9 cellular contexts compared by ENCODE assay signal in genomic region chr1:149844650-149845255, GRCh38. TPM values are rescaled to one million over a fixed set of nuclear protein-coding genes. Genes with fewer than 3 reads are reported as not detected.
DNase-seq lines count a peak whose midpoint lies in the region; ATAC-seq and TF ChIP-seq lines count a peak whose summit lies in the region.
"Had no signal": no experiment of that assay in that cellular context is flagged by ENCODE, and none has a peak within 500 bp of the region (broad histone marks: within the 10 kb centered on the region; RNA-seq: fewer than 3 reads in every experiment).

No MANE protein-coding gene starts in this region.

- H3K27me3 ChIP-seq in iPS DF 6.9 (ENCODE audit: control insufficient read depth, insufficient read depth, low read length) = no peaks in the 10 kb centered on the region
- H3K27me3 ChIP-seq in suprapubic skin = no peaks in the 10 kb centered on the region

- no peaks in the 10 kb centered on the region for H3K9me3 ChIP-seq in iPS DF 6.9 (ENCODE audit: control insufficient read depth, insufficient read depth, low read length)
- no peaks in the 10 kb centered on the region for H3K9me3 ChIP-seq in suprapubic skin

- H3K36me3 Mint-ChIP-seq in activated T-cell treated with anti-CD3 and anti-CD28 coated beads, Interleukin-2, amount 50 U/mL, for 24 hours (ENCODE audit: low read depth) = peaks cover 45% of the 10 kb centered on the region
- H3K36me3 Mint-ChIP-seq in WTC11 = peaks cover 7% of the 10 kb centered on the region

- H3K9me3 Mint-ChIP-seq in activated T-cell treated with anti-CD3 and anti-CD28 coated beads, Interleukin-2, amount 50 U/mL, for 24 hours = no peaks in the 10 kb centered on the region
- H3K9me3 Mint-ChIP-seq in WTC11 = no peaks in the 10 kb centered on the region
- no peaks in the 10 kb centered on the region for H3K9me3 Mint-ChIP-seq in stimulated activated naive CD8-positive, alpha-beta T cell treated with anti-CD3 and anti-CD28 coated beads, Interleukin-15, amount 100 ng/mL, for 72 hours

- H3K27me3 Mint-ChIP-seq in activated T-cell treated with anti-CD3 and anti-CD28 coated beads, Interleukin-2, amount 50 U/mL, for 24 hours = no peaks in the 10 kb centered on the region
- H3K27me3 Mint-ChIP-seq in WTC11 (ENCODE audit: low read depth) = no peaks in the 10 kb centered on the region
- no peaks in the 10 kb centered on the region for H3K27me3 Mint-ChIP-seq in stimulated activated naive CD8-positive, alpha-beta T cell treated with anti-CD3 and anti-CD28 coated beads, Interleukin-15, amount 100 ng/mL, for 72 hours

- H3K27ac Mint-ChIP-seq in activated T-cell treated with anti-CD3 and anti-CD28 coated beads, Interleukin-2, amount 50 U/mL, for 24 hours = peak overlapping the region; percentile 92
- peak overlapping the region; percentile 96 for H3K27ac Mint-ChIP-seq in WTC11
- H3K27ac Mint-ChIP-seq in stimulated activated naive CD8-positive, alpha-beta T cell treated with anti-CD3 and anti-CD28 coated beads, Interleukin-15, amount 100 ng/mL, for 72 hours = peak overlapping the region; percentile 83 to 88

- H3K4me3 ChIP-seq in iPS DF 6.9 (ENCODE audit: low read length) = peak overlapping the region; percentile 21; the same call in 1 of the 2 replicates
- H3K4me3 ChIP-seq in suprapubic skin = no peak overlapping the region

- ATAC-seq in WTC11 = no peak
- ATAC-seq in stimulated activated naive CD8-positive, alpha-beta T cell treated with anti-CD3 and anti-CD28 coated beads, Interleukin-15, amount 100 ng/mL, for 72 hours = no peak

- H3K27ac ChIP-seq in iPS DF 6.9 (ENCODE audit: low read length) = no peak overlapping the region
- no peak overlapping the region for H3K27ac ChIP-seq in suprapubic skin

- peaks cover 53% of the 10 kb centered on the region for H3K4me1 Mint-ChIP-seq in activated T-cell treated with anti-CD3 and anti-CD28 coated beads, Interleukin-2, amount 50 U/mL, for 24 hours (ENCODE audit: low read depth)
- peaks cover 50% of the 10 kb centered on the region for H3K4me1 Mint-ChIP-seq in WTC11
- peaks cover 52% of the 10 kb centered on the region for H3K4me1 Mint-ChIP-seq in stimulated activated naive CD8-positive, alpha-beta T cell treated with anti-CD3 and anti-CD28 coated beads, Interleukin-15, amount 100 ng/mL, for 72 hours

- CTCF ChIA-PET in WTC11 (lab: Charles Lee) = no interaction called here

- TF ChIP-seq CTCF in WTC11 (IDR thresholded peaks at IDR 0.05) (no peak), suprapubic skin (IDR thresholded peaks at IDR 0.05) (no peak)

- no peak for DNase-seq in activated T-cell treated with anti-CD3 and anti-CD28 coated beads, Interleukin-2, amount 50 U/mL, for 24 hours
- DNase-seq in activated T-cell treated with anti-CD3 and anti-CD28 coated beads, Interleukin-2, amount 50 U/mL, for 48 hours = no peak
- DNase-seq in WTC11 (ENCODE audit: low spot score) (no peak), iPS DF 6.9 (ENCODE audit: low read depth, low spot score) (no peak), NOMO-1 treated with dmso at 0.1 percent for 144 hours (lab: John Stamatoyannopoulos, UW; ENCODE audit: unreplicated experiment) (no peak), NCI-H1930 (lab: John Stamatoyannopoulos, UW) (no peak), suprapubic skin (ENCODE audit: low spot score in 2 of 2) (no peak)
- no peak for DNase-seq in stimulated activated naive CD8-positive, alpha-beta T cell treated with anti-CD3 and anti-CD28 coated beads, Interleukin-15, amount 100 ng/mL, for 72 hours
- DNase-seq: NCI-H2107 had no signal

- H3K4me3 Mint-ChIP-seq in activated T-cell treated with anti-CD3 and anti-CD28 coated beads, Interleukin-2, amount 50 U/mL, for 24 hours = peak overlapping the region; percentile 84
- H3K4me3 Mint-ChIP-seq in WTC11 = peak overlapping the region; percentile 91
- H3K4me3 Mint-ChIP-seq in stimulated activated naive CD8-positive, alpha-beta T cell treated with anti-CD3 and anti-CD28 coated beads, Interleukin-15, amount 100 ng/mL, for 72 hours = peak overlapping the region; percentile 64 to 95

- TF ChIP-seq EP300 in suprapubic skin (IDR thresholded peaks at IDR 0.05) = no peak

- H3K4me1 ChIP-seq in iPS DF 6.9 (ENCODE audit: control insufficient read depth, insufficient read depth, low read length) (peaks cover 5% of the 10 kb centered on the region), suprapubic skin (peaks cover 54% of the 10 kb centered on the region)

- POLR2A ChIA-PET in WTC11 (lab: Charles Lee) = interaction anchor here (1.0 to 3.3 kb wide), 2 partner anchors 41 to 71 kb away, joined by 3 to 51 read pairs; a partner anchor contains a TSS

- no peak for TF ChIP-seq POLR2A in suprapubic skin (IDR thresholded peaks at IDR 0.05)

- no CpG with 5 or more reads among the region's 4 CpGs for WGBS in iPS DF 6.9 (ENCODE audit: insufficient coverage, insufficient read length)
- WGBS in suprapubic skin = 75% methylated on average over 4 of the region's 4 CpGs

- no peaks in the 10 kb centered on the region for H3K36me3 ChIP-seq in iPS DF 6.9 (ENCODE audit: control insufficient read depth, insufficient read depth, low read length)
- no peaks in the 10 kb centered on the region for H3K36me3 ChIP-seq in suprapubic skin

TF ChIP-seq in WTC11, 78 proteins besides CTCF, POLR2A, EP300 and RAD21:
- TF ChIP-seq ATF1 (CRISPR knock-in tag; IDR thresholded peaks at IDR 0.05) (no peak), TEAD1 (CRISPR knock-in tag; IDR thresholded peaks at IDR 0.05) (no peak), IRF2 (CRISPR knock-in tag; IDR thresholded peaks at IDR 0.05; ENCODE audit: borderline replicate concordance, low read depth) (no peak), SOX15 (CRISPR knock-in tag; IDR thresholded peaks at IDR 0.05) (no peak), ZNF396 (CRISPR knock-in tag; IDR thresholded peaks at IDR 0.05; ENCODE audit: borderline replicate concordance) (no peak), HMGXB4 (CRISPR knock-in tag; IDR thresholded peaks at IDR 0.05) (no peak)

RNA-seq across cellular contexts. Expression of gene BOLA1, which starts 54.6 kb away (rescaled TPM):
- total RNA-seq in WTC11 (2021) (15.3 to 19.5 TPM (median 15.4 TPM) in 3 replicates), suprapubic skin (10 to 100 TPM; 21.7 to 42.1 (median 33.1) TPM)
